ENCODE assay signal across 14 cellular contexts in the genomic region with DNA sequence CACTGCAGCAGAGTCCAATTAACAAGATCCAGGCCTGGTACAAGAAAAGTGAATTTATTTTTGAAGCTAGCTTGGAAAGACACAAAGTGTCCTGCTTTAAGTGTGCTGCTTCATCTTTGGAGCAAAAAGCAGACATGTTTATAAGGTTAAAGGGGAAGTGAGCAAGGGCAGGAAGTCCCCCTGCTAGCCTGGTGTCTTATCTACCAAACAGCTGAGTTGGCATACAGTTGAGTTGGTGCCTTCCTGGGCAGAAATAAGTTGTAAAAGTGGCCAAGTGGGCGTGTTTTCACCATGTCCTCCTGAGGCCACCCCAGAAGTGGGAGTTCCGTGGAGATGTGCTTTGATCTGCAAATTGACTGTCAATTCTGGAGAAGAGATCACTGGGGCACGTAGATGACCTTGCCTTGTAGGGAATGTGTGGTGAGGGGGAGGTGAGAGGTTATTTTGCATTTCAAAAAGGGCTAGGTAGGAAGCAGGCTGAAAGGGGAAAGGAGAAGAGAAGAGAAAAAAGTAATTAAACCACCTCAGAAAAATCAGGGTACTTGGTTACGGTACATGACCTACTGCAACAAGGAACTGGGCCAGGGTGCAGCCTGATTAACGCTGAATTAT. TPM values are rescaled to one million over a fixed set of nuclear protein-coding genes. Genes with fewer than 3 reads are reported as not detected.
DNase-seq lines count a peak whose midpoint lies in the region; ATAC-seq and TF ChIP-seq lines count a peak whose summit lies in the region.
"Had no signal": no experiment of that assay in that cellular context is flagged by ENCODE, and none has a peak within 500 bp of the region (broad histone marks: within the 10 kb centered on the region; RNA-seq: fewer than 3 reads in every experiment).

No MANE protein-coding gene starts in this region.

- ATAC-seq in GM19351 (IDR thresholded peaks at IDR 0.05; ENCODE audit: unreplicated experiment): peak; percentile 76
- peak; percentile 28 for ATAC-seq in mucosa of descending colon
- ATAC-seq: PC-3 had no signal

- no peaks in the 10 kb centered on the region for H3K36me3 Mint-ChIP-seq in endothelial cell (ENCODE audit: low read depth, unreplicated experiment)

- H3K9me3 Mint-ChIP-seq in endothelial cell (ENCODE audit: unreplicated experiment): no peaks in the 10 kb centered on the region

- H3K27ac Mint-ChIP-seq in endothelial cell (ENCODE audit: unreplicated experiment): peak overlapping the region; percentile 7

- peak; percentile 5 to 24 for DNase-seq in NOMO-1 (lab: John Stamatoyannopoulos, UW; ENCODE audit: unreplicated experiment in 2 of 2)
- DNase-seq in endothelial cell (ENCODE audit: low spot score): no peak
- DNase-seq in mucosa of descending colon: no peak
- no peak for DNase-seq in H4 (ENCODE audit: low spot score)
- no peak for DNase-seq in lower leg skin (ENCODE audit: low spot score in 2 of 2)
- no peak for DNase-seq in DMS 273 treated with DMSO at 0.1 percent for 48 hours (lab: John Stamatoyannopoulos, UW)
- no peak for DNase-seq in NCI-H510A treated with DMSO at 0.1 percent for 48 hours (lab: John Stamatoyannopoulos, UW)
- DNase-seq: activated CD4-positive, alpha-beta T cell treated with anti-CD3 and anti-CD28 coated beads for 4 hours; NCI-H1092; PC-3; retina; SW 1271 had no signal

- intact Hi-C loops in mucosa of descending colon (cut with DNase I, micrococcal nuclease) (no loop called here), lower leg skin (cut with DNase I; ENCODE audit: low total_unique reads) (no loop called here)

- H3K27me3 Mint-ChIP-seq in endothelial cell (ENCODE audit: unreplicated experiment): no peaks in the 10 kb centered on the region

- H3K9me3 ChIP-seq in mucosa of descending colon: no peaks in the 10 kb centered on the region
- H3K9me3 ChIP-seq: BLaER1 had no signal

- TF ChIP-seq CTCF in endothelial cell (IDR thresholded peaks at IDR 0.05; ENCODE audit: unreplicated experiment) (no peak), mucosa of descending colon (IDR thresholded peaks at IDR 0.05) (no peak), lower leg skin (IDR thresholded peaks at IDR 0.05) (no peak)

- H3K4me1 ChIP-seq in mucosa of descending colon (ENCODE audit: low read depth): no peaks in the 10 kb centered on the region

- no peak for TF ChIP-seq POLR2A in lower leg skin (IDR thresholded peaks at IDR 0.05)

- WGBS in lower leg skin, 2 donors: 72 to 74% methylated on average over 5 of the region's 5 CpGs

- no peak overlapping the region for H3K4me3 Mint-ChIP-seq in endothelial cell (ENCODE audit: unreplicated experiment)

- no peaks in the 10 kb centered on the region for H3K36me3 ChIP-seq in mucosa of descending colon (ENCODE audit: low read depth)
- H3K36me3 ChIP-seq: BLaER1 had no signal

- H3K4me3 ChIP-seq in mucosa of descending colon (no peak overlapping the region), lower leg skin (ENCODE audit: low read depth, poor library complexity, severe bottlenecking) (no peak overlapping the region)
- H3K4me3 ChIP-seq: BLaER1 had no signal

- H3K4me1 Mint-ChIP-seq in endothelial cell (ENCODE audit: unreplicated experiment): peaks cover 13% of the 10 kb centered on the region

RNA-seq across cellular contexts. Expression of gene HSBP1, which starts 38.3 kb away (rescaled TPM):
- total RNA-seq in endothelial cell (ENCODE audit: unreplicated experiment): 215 TPM
- total RNA-seq in mucosa of descending colon: 10 to 100 TPM; 76.9 to 89.2 (median 78.9) TPM
- 25.5 and 30.7 TPM in 2 replicates for total RNA-seq in H4 (2014; rRNA removed; shearing (Covaris generic))
- 10 to 100 TPM in 3 of 4 donors, 1 to 10 TPM in 1; 5.8 to 22.5 (median 12.5) TPM for total RNA-seq in lower leg skin

Comparison
In these comparisons a context has a peak if more than half of its experiments do, and no peak if none do; other contexts are left out.
1. DNase-seq: peak in NOMO-1 (2 of 2); none in endothelial cell (single experiment), mucosa of descending colon (0 of 3), H4 (single experiment), lower leg skin (0 of 2), DMS 273 treated with DMSO at 0.1 percent for 48 hours (single experiment) and NCI-H510A treated with DMSO at 0.1 percent for 48 hours (single experiment).